Comparison of ENCODE assay signal across 14 cellular contexts in genomic region chr2:218448934-218449333, GRCh38. TPM values are rescaled to one million over a fixed set of nuclear protein-coding genes. Genes with fewer than 3 reads are reported as not detected.
DNase-seq lines count a peak whose midpoint lies in the region; ATAC-seq, FAIRE-seq and TF ChIP-seq lines count a peak whose summit lies in the region.
"Had no signal": no experiment of that assay in that cellular context is flagged by ENCODE, and none has a peak within 500 bp of the region (broad histone marks: within the 10 kb centered on the region; RNA-seq: fewer than 3 reads in every experiment).

No MANE protein-coding gene starts in this region.

- no peaks in the 10 kb centered on the region for H4K20me1 ChIP-seq in fibroblast of lung (ENCODE audit: control insufficient read depth, extremely low read depth, insufficient read depth, low read length)

- H3K27ac Mint-ChIP-seq in T-helper 2 cell treated with Interferon-gamma antibody and Interleukin-4, amounts not matched to agents 5 μg/mL and 100 μg/mL, for 36 hours: peak overlapping the region; percentile 6
- H3K27ac Mint-ChIP-seq: nephron progenitor cell had no signal

- H3K4me3 ChIP-seq in fibroblast of lung (replicated peaks in 1 of 4; ENCODE audit: control extremely low read depth in 1 of 4, insufficient read depth in 1 of 4, low read depth in 3 of 4, low read length in 4 of 4) (no peak overlapping the region), small intestine (ENCODE audit: low read depth in 1 of 2, low read length in 2 of 2) (no peak overlapping the region)
- H3K4me3 ChIP-seq: MG63 had no signal

- ATAC-seq in HG02571 (IDR thresholded peaks at IDR 0.05; ENCODE audit: unreplicated experiment): no peak

- FAIRE-seq in small intestine (lab: Jason Lieb, UNC): no peak
- FAIRE-seq: endometrium had no signal

- H3K27me3 Mint-ChIP-seq in T-helper 2 cell treated with Interferon-gamma antibody and Interleukin-4, amounts not matched to agents 5 μg/mL and 100 μg/mL, for 36 hours (ENCODE audit: low read depth): no peaks in the 10 kb centered on the region

- DNase-seq in T-helper 2 cell treated with Interferon-gamma antibody and Interleukin-4, amounts not matched to agents 5 μg/mL and 100 μg/mL, for 36 hours (ENCODE audit: low spot score): no peak
- DNase-seq in T-helper 2 cell (no peak), NCI-H460 (ENCODE audit: extremely low read depth, low read depth) (peak; percentile 19), fibroblast of lung (ENCODE audit: low read depth in 2 of 2) (peak; percentile 4 to 14), small intestine (peak; percentile 88)
- DNase-seq in stimulated activated CD8-positive, alpha-beta memory T cell treated with anti-CD3 and anti-CD28 coated beads, Interleukin-4, amount 100 ng/mL, for 48 hours: no peak
- DNase-seq in stimulated activated CD4-positive, alpha-beta T cell treated with anti-CD3 and anti-CD28 coated beads, Interleukin-1b, Interleukin-23, amount 100 ng/mL, for 48 hours: no peak
- DNase-seq: MG63; nephron progenitor cell; NK-92 treated with Interleukin-12 subunit alpha and Interleukin-12 subunit beta, amount 100 ng/mL, for 24 hours; stimulated activated naive CD4-positive, alpha-beta T cell had no signal

- no peak for TF ChIP-seq CTCF in fibroblast of lung (conservative IDR thresholded peaks at IDR 0.05 in 1 of 2, IDR thresholded peaks at IDR 0.05 in 1 of 2; ENCODE audit: low read depth in 1 of 2, low read length in 2 of 2)

- H3K79me2 ChIP-seq in fibroblast of lung (ENCODE audit: control insufficient read depth, insufficient read depth, low read length): no peaks in the 10 kb centered on the region

- H3K27me3 ChIP-seq in fibroblast of lung (ENCODE audit: control insufficient read depth, insufficient read depth, low read length): no peaks in the 10 kb centered on the region
- H3K27me3 ChIP-seq in small intestine (ENCODE audit: control insufficient read depth in 2 of 2, insufficient read depth in 2 of 2, low read length in 2 of 2): no peaks in the 10 kb centered on the region
- H3K27me3 ChIP-seq: MG63 had no signal

- H3K36me3 ChIP-seq in fibroblast of lung (ENCODE audit: control insufficient read depth, insufficient read depth, low read length) (no peaks in the 10 kb centered on the region), small intestine (ENCODE audit: control insufficient read depth in 2 of 2, insufficient read depth in 2 of 2, low read length in 2 of 2) (peaks cover 7 to 20% of the 10 kb centered on the region in 2 donors)

- no peak overlapping the region for H2AFZ ChIP-seq in fibroblast of lung (ENCODE audit: low read length)

- 31 to 47% (median 40%) methylated on average over 3 of the region's 3 CpGs for WGBS in small intestine, 3 donors

- no peaks in the 10 kb centered on the region for H3K9me3 Mint-ChIP-seq in T-helper 2 cell treated with Interferon-gamma antibody and Interleukin-4, amounts not matched to agents 5 μg/mL and 100 μg/mL, for 36 hours
- H3K9me3 Mint-ChIP-seq: nephron progenitor cell had no signal

- H3K4me1 Mint-ChIP-seq in T-helper 2 cell treated with Interferon-gamma antibody and Interleukin-4, amounts not matched to agents 5 μg/mL and 100 μg/mL, for 36 hours (ENCODE audit: low read depth): peaks cover 5% of the 10 kb centered on the region
- H3K4me1 Mint-ChIP-seq: nephron progenitor cell had no signal

- H3K4me1 ChIP-seq in fibroblast of lung (ENCODE audit: control insufficient read depth, extremely low read depth, insufficient read depth, low read length): peaks cover 3% of the 10 kb centered on the region
- H3K4me1 ChIP-seq in small intestine (ENCODE audit: control insufficient read depth in 2 of 2, insufficient read depth in 1 of 2, low read depth in 1 of 2, low read length in 1 of 2): peaks cover 0 to 4% of the 10 kb centered on the region in 2 donors

- H3K27ac ChIP-seq in fibroblast of lung (ENCODE audit: insufficient read depth, low read length) (no peak overlapping the region), small intestine (ENCODE audit: low read depth in 1 of 2, low read length in 1 of 2) (no peak overlapping the region)

- H3K9ac ChIP-seq in fibroblast of lung (ENCODE audit: insufficient read depth, low read length): no peak overlapping the region

- H3K4me3 Mint-ChIP-seq in T-helper 2 cell treated with Interferon-gamma antibody and Interleukin-4, amounts not matched to agents 5 μg/mL and 100 μg/mL, for 36 hours: no peak overlapping the region
- H3K4me3 Mint-ChIP-seq: nephron progenitor cell had no signal

- peaks cover 31% of the 10 kb centered on the region for H3K36me3 Mint-ChIP-seq in T-helper 2 cell treated with Interferon-gamma antibody and Interleukin-4, amounts not matched to agents 5 μg/mL and 100 μg/mL, for 36 hours (ENCODE audit: low read depth)

- H3K4me2 ChIP-seq in fibroblast of lung (ENCODE audit: extremely low read depth, insufficient read depth, low read length): no peak overlapping the region

- H3K9me3 ChIP-seq in fibroblast of lung (ENCODE audit: control insufficient read depth, insufficient read depth, low read depth, low read length) (no peaks in the 10 kb centered on the region), small intestine (ENCODE audit: control insufficient read depth, low read depth) (no peaks in the 10 kb centered on the region)
- H3K9me3 ChIP-seq: MG63 had no signal

RNA-seq across cellular contexts. Expression of gene VIL1, which starts 30.0 kb away (rescaled TPM):
- 0.02 TPM in 1 of 2 replicates, not detected in the other for total RNA-seq in NCI-H460 (2014; rRNA removed; shearing (Covaris generic))
- 1.8 TPM in 1 of 2 replicates, not detected in the other for polyA plus RNA-seq in NCI-H460 (2014; cell fraction: nucleus; rRNA removed)
- total RNA-seq in fibroblast of lung: not detected in 2 replicates
- polyA plus RNA-seq in fibroblast of lung (not detected in 2 replicates), small intestine (100 to 1,000 TPM; 247 to 345 (median 280) TPM)
- not detected in 2 replicates for polyA plus RNA-seq in fibroblast of lung (2012)
- not detected in 2 replicates for polyA minus RNA-seq in fibroblast of lung (ENCODE audit: low replicate concordance)
- total RNA-seq: T-helper 2 cell treated with Interferon-gamma antibody and Interleukin-4, amounts not matched to agents 100 ng/mL and 5 ng/mL, for 36 hours had no signal

RNA-seq across cellular contexts. Expression of gene CTDSP1, which starts 49.3 kb away (rescaled TPM):
- total RNA-seq in NCI-H460 (2014; rRNA removed; shearing (Covaris generic)): 63.8 and 68.7 TPM in 2 replicates
- 86.5 and 88.7 TPM in 2 replicates for polyA plus RNA-seq in NCI-H460 (2014; cell fraction: nucleus; rRNA removed)
- total RNA-seq in fibroblast of lung: 40.6 and 45.4 TPM in 2 replicates
- 69.6 and 71.6 TPM in 2 replicates for polyA plus RNA-seq in fibroblast of lung
- polyA plus RNA-seq in fibroblast of lung (2012): 70.4 and 72.5 TPM in 2 replicates
- 344 and 363 TPM in 2 replicates for polyA minus RNA-seq in fibroblast of lung (ENCODE audit: low replicate concordance)
- polyA plus RNA-seq in small intestine: 100 to 1,000 TPM in 2 of 3 donors, 10 to 100 TPM in 1; 94.3 to 144 (median 111) TPM

Comparison
In these comparisons a context has a peak if more than half of its experiments do, and no peak if none do; other contexts are left out.
1. DNase-seq: peak in NCI-H460 (single experiment), fibroblast of lung (2 of 2) and small intestine (single experiment); none in T-helper 2 cell treated with Interferon-gamma antibody and Interleukin-4, amounts not matched to agents 5 μg/mL and 100 μg/mL, for 36 hours (single experiment), T-helper 2 cell (0 of 5), stimulated activated CD8-positive, alpha-beta memory T cell treated with anti-CD3 and anti-CD28 coated beads, Interleukin-4, amount 100 ng/mL, for 48 hours (single experiment) and stimulated activated CD4-positive, alpha-beta T cell treated with anti-CD3 and anti-CD28 coated beads, Interleukin-1b, Interleukin-23, amount 100 ng/mL, for 48 hours (single experiment).